ENCODE assay signal across 11 cellular contexts in the genomic region with DNA sequence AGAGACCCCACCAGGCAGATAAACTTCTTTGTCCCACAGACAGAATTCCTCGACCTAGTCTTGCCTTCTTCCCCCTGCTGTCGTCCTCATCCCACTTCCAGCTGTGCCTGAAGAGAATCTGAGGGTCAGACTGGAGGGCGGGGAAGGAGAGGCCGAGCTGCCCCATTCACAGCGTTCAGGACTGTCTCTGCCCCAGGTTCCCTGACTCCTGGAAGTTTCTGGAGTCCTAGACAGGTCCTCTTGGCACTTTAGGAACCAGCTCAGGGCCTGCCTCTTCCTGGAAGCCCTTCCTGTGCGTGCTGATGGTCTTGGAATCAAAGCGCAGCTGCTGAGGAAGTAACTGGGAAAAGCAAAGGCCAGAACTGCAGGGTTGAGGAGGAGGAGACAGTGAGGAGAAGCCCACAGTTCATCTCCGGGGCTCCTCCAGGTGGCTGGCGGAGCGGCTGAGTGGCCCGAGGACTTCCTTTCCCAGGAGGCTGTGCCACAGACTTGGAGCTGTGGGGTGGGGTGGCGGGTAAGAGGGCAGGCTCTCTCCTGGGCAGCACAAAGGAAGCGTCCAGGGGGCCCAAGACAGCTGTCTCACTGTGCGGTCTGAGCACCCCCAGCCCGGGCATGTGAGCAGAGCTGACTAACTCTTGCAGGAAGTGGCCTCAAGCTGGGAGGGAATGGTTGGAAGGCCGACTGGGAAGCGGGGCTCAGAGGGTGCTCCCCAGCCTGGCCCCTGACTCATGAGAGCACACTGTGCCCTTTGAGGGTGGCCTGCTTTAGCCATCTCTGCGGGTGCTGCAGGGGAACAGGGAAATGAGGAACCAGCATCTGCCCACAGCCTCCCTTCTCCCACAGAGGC. TPM values are rescaled to one million over a fixed set of nuclear protein-coding genes. Genes with fewer than 3 reads are reported as not detected.
A peak's percentile ranks its signal among the peaks of the same experiment; 100 is the strongest.
DNase-seq lines count a peak whose midpoint lies in the region; ATAC-seq, FAIRE-seq and TF ChIP-seq lines count a peak whose summit lies in the region.
"Had no signal": no experiment of that assay in that cellular context is flagged by ENCODE, and none has a peak within 500 bp of the region (broad histone marks: within the 10 kb centered on the region; RNA-seq: fewer than 3 reads in every experiment).

No MANE protein-coding gene starts in this region.

- H3K4me1 Mint-ChIP-seq in MCF 10A (ENCODE audit: insufficient read depth, unreplicated experiment): peaks cover 28% of the 10 kb centered on the region
- H3K4me1 Mint-ChIP-seq in astrocyte (ENCODE audit: low read depth, unreplicated experiment): peaks cover 42% of the 10 kb centered on the region
- H3K4me1 Mint-ChIP-seq: IgD-negative memory B cell had no signal

- H2AFZ ChIP-seq in astrocyte (ENCODE audit: low read depth, low read length): peak overlapping the region; percentile 65

- DNase-seq in MCF 10A (ENCODE audit: unreplicated experiment) (peak; percentile 41), breast epithelium (ENCODE audit: low spot score in 2 of 2) (no peak), astrocyte (ENCODE audit: low read depth) (peak; percentile 82), right lobe of liver (peak in 2 of 3 donors; percentile 34 to 50), posterior vena cava (ENCODE audit: low spot score) (no peak), coronary artery (ENCODE audit: low spot score) (no peak)
- DNase-seq: cerebellar nuclear complex, GOT3 had no signal

- H3K27ac ChIP-seq in breast epithelium (no peak overlapping the region), astrocyte (ENCODE audit: low read depth, low read length) (peak overlapping the region; percentile 95), right lobe of liver (peak overlapping the region; percentile 49 to 87 (median 58)), urinary bladder (ENCODE audit: low read depth) (peak overlapping the region; percentile 76), coronary artery (no peak overlapping the region)

- H3K27ac Mint-ChIP-seq in MCF 10A (ENCODE audit: low read depth, unreplicated experiment) (peak overlapping the region; percentile 46), astrocyte (ENCODE audit: unreplicated experiment) (peak overlapping the region; percentile 90)
- H3K27ac Mint-ChIP-seq: IgD-negative memory B cell had no signal

- peak overlapping the region; percentile 70 for H3K4me2 ChIP-seq in astrocyte (ENCODE audit: low read length)

- no peak for FAIRE-seq in astrocyte (lab: Jason Lieb, UNC)

- H3K79me2 ChIP-seq in astrocyte (ENCODE audit: insufficient read depth, low read length): no peaks in the 10 kb centered on the region

- no peak overlapping the region for H3K4me3 ChIP-seq in breast epithelium
- no peak overlapping the region for H3K4me3 ChIP-seq in astrocyte (ENCODE audit: insufficient read depth, low read depth, low read length)
- no peak overlapping the region for H3K4me3 ChIP-seq in right lobe of liver
- no peak overlapping the region for H3K4me3 ChIP-seq in urinary bladder (ENCODE audit: low read depth, low read length)
- H3K4me3 ChIP-seq in coronary artery: no peak overlapping the region

- TF ChIP-seq CTCF in MCF 10A (IDR thresholded peaks at IDR 0.05; ENCODE audit: unreplicated experiment) (no peak), breast epithelium (IDR thresholded peaks at IDR 0.05) (no peak), astrocyte (IDR thresholded peaks at IDR 0.05; ENCODE audit: insufficient read depth, low read depth, low read length) (no peak), right lobe of liver (IDR thresholded peaks at IDR 0.05) (no peak), coronary artery (IDR thresholded peaks at IDR 0.05) (no peak)

- H4K20me1 ChIP-seq in astrocyte (ENCODE audit: insufficient read depth, low read length): no peaks in the 10 kb centered on the region

- no peaks in the 10 kb centered on the region for H3K9me3 ChIP-seq in breast epithelium
- no peaks in the 10 kb centered on the region for H3K9me3 ChIP-seq in astrocyte (ENCODE audit: insufficient read depth, low read depth, low read length)
- no peaks in the 10 kb centered on the region for H3K9me3 ChIP-seq in right lobe of liver

- 69% methylated on average over 8 of the region's 18 CpGs for WGBS in right lobe of liver (ENCODE audit: insufficient coverage, low coverage, low lambda C conversion rate, missing lambda C conversion rate)
- 80% methylated on average over 18 of the region's 18 CpGs for WGBS in urinary bladder

- intact Hi-C loops in MCF 10A (cut with micrococcal nuclease): no loop called here
- intact Hi-C loops in breast epithelium (cut with DNase I; ENCODE audit: low total_unique reads): loop anchor here (5.0 kb wide), 1 partner anchor 892 kb away; no protein-coding TSS in a partner anchor
- intact Hi-C loops in right lobe of liver (cut with DNase I): loop anchor here in 1 of 2 donors (10.0 kb wide), 1 partner anchor 51 kb away; no protein-coding TSS in a partner anchor
- intact Hi-C loops in posterior vena cava (cut with DNase I): no loop called here

- no TSS peak for BruUV-seq in MCF 10A (replicated peaks; lab: Mats Ljungman, UMichigan)

- H3K9me3 Mint-ChIP-seq in MCF 10A (ENCODE audit: unreplicated experiment) (no peaks in the 10 kb centered on the region), astrocyte (ENCODE audit: unreplicated experiment) (no peaks in the 10 kb centered on the region)

- H3K27me3 ChIP-seq in breast epithelium (no peaks in the 10 kb centered on the region), astrocyte (ENCODE audit: insufficient read depth, low read length) (no peaks in the 10 kb centered on the region), right lobe of liver (no peaks in the 10 kb centered on the region)

- H3K4me1 ChIP-seq in breast epithelium (peaks cover 0 to 4% of the 10 kb centered on the region in 2 donors), astrocyte (ENCODE audit: insufficient read depth, low read length) (peaks cover 53% of the 10 kb centered on the region), right lobe of liver (peaks cover 0 to 78% (median 38%) of the 10 kb centered on the region in 4 donors), urinary bladder (ENCODE audit: insufficient read depth) (no peaks in the 10 kb centered on the region)

- CTCF ChIA-PET in MCF 10A (lab: Yijun Ruan, JAX): interaction anchor here (0.7 to 1.6 kb wide), 2 partner anchors 37 to 40 kb away, joined by 4 read pairs; partner anchors contain the start of gene SDC1

- peak overlapping the region; percentile 74 for H3K9ac ChIP-seq in astrocyte (ENCODE audit: low read length)

- H3K4me3 Mint-ChIP-seq in MCF 10A (ENCODE audit: unreplicated experiment) (no peak overlapping the region), astrocyte (ENCODE audit: unreplicated experiment) (no peak overlapping the region)
- H3K4me3 Mint-ChIP-seq: IgD-negative memory B cell had no signal

- H3K36me3 Mint-ChIP-seq in MCF 10A (ENCODE audit: insufficient read depth, unreplicated experiment): no peaks in the 10 kb centered on the region
- peaks cover under 1% of the 10 kb centered on the region for H3K36me3 Mint-ChIP-seq in astrocyte (ENCODE audit: low read depth, unreplicated experiment)
- H3K36me3 Mint-ChIP-seq: IgD-negative memory B cell had no signal

- H3K27me3 Mint-ChIP-seq in MCF 10A (ENCODE audit: insufficient read depth, unreplicated experiment) (no peaks in the 10 kb centered on the region), astrocyte (ENCODE audit: low read depth, unreplicated experiment) (no peaks in the 10 kb centered on the region)

- TF ChIP-seq POLR2A in breast epithelium (IDR thresholded peaks at IDR 0.05): no peak
- no peak for TF ChIP-seq POLR2A in right lobe of liver (IDR thresholded peaks at IDR 0.05)

- POLR2A ChIA-PET in MCF 10A (lab: Yijun Ruan, JAX): interaction anchor here (1.0 to 2.1 kb wide), 7 partner anchors 22 to 105 kb away, joined by 3 to 7 read pairs (median 5); no protein-coding TSS in a partner anchor

- H3K36me3 ChIP-seq in breast epithelium (no peaks in the 10 kb centered on the region), astrocyte (ENCODE audit: insufficient read depth, low read length) (no peaks in the 10 kb centered on the region), right lobe of liver (no peaks in the 10 kb centered on the region), urinary bladder (ENCODE audit: insufficient read depth) (no peaks in the 10 kb centered on the region)

- ATAC-seq in right lobe of liver (peak in 1 of 4 donors; percentile 4), HG03025 (IDR thresholded peaks at IDR 0.05; ENCODE audit: low FRiP score, unreplicated experiment) (no peak)

RNA-seq across cellular contexts. Expression of gene SDC1, which starts 39.5 kb away (rescaled TPM):
- total RNA-seq in MCF 10A (2022) (214 and 232 TPM in 2 replicates), breast epithelium (10 to 100 TPM in 2 of 3 donors, 1 to 10 TPM in 1; 2.6 to 51.8 (median 38.7) TPM), astrocyte (74.3 and 92.7 TPM in 2 replicates), right lobe of liver (100 to 1,000 TPM; 260 to 452 (median 415) TPM), urinary bladder (87.1 TPM), posterior vena cava (1 to 10 TPM; 1.2 to 3.0 TPM)
- 65.3 TPM for polyA plus RNA-seq in urinary bladder

Comparison
In these comparisons a context has a peak if more than half of its experiments do, and no peak if none do; other contexts are left out.
1. DNase-seq: peak in MCF 10A (single experiment), astrocyte (single experiment) and right lobe of liver (2 of 3); none in breast epithelium (0 of 2), posterior vena cava (single experiment) and coronary artery (single experiment).
2. H3K27ac ChIP-seq: peak in astrocyte (single experiment), right lobe of liver (3 of 3) and urinary bladder (single experiment); none in breast epithelium (0 of 2) and coronary artery (0 of 2).